In genomic region chr3:22089284-22089683, GRCh38 we compare ENCODE assay signal across 7 cellular contexts.
DNase-seq lines count a peak whose midpoint lies in the region; ATAC-seq and TF ChIP-seq lines count a peak whose summit lies in the region.

No MANE protein-coding gene starts in this region.

- no peaks in the 10 kb centered on the region for H3K4me1 Mint-ChIP-seq in activated T-cell treated with anti-CD3 and anti-CD28 coated beads, Interleukin-2, amount 50 U/mL, for 4 hours (ENCODE audit: low read depth)

- TF ChIP-seq CTCF in GM12864 (IDR thresholded peaks at IDR 0.05; ENCODE audit: low read depth, low read length, missing control alignments) (peak; percentile 44), vagina (IDR thresholded peaks at IDR 0.05) (no peak)

- no peaks in the 10 kb centered on the region for H3K9me3 ChIP-seq in vagina

- DNase-seq in GM12864 (ENCODE audit: low read depth) (peak; percentile 5), RKO (ENCODE audit: low spot score) (peak; percentile 32), glomerular visceral epithelial cell (ENCODE audit: extremely low spot score) (peak; percentile 89), vagina (ENCODE audit: extremely low spot score in 2 of 2) (no peak)
- no peak for DNase-seq in activated T-cell treated with anti-CD3 and anti-CD28 coated beads, Interleukin-2, amount 50 U/mL, for 4 hours

- ATAC-seq in GM21367 (IDR thresholded peaks at IDR 0.05; ENCODE audit: unreplicated experiment) (peak; percentile 89), HG03520 (IDR thresholded peaks at IDR 0.05; ENCODE audit: unreplicated experiment) (peak; percentile 83)
- no peak for ATAC-seq in activated T-cell treated with anti-CD3 and anti-CD28 coated beads, Interleukin-2, amount 50 U/mL, for 4 hours

- no peaks in the 10 kb centered on the region for H3K27me3 ChIP-seq in vagina

- H3K4me3 ChIP-seq in GM12864 (ENCODE audit: low read depth, low read length), result no peak overlapping the region
- no peak overlapping the region for H3K4me3 ChIP-seq in vagina

- no peaks in the 10 kb centered on the region for H3K27me3 Mint-ChIP-seq in activated T-cell treated with anti-CD3 and anti-CD28 coated beads, Interleukin-2, amount 50 U/mL, for 4 hours (ENCODE audit: low read depth)

- H3K36me3 Mint-ChIP-seq in activated T-cell treated with anti-CD3 and anti-CD28 coated beads, Interleukin-2, amount 50 U/mL, for 4 hours (ENCODE audit: insufficient read depth), result no peaks in the 10 kb centered on the region

- TF ChIP-seq POLR2A in vagina (IDR thresholded peaks at IDR 0.05), result no peak

- no peak overlapping the region for H3K4me3 Mint-ChIP-seq in activated T-cell treated with anti-CD3 and anti-CD28 coated beads, Interleukin-2, amount 50 U/mL, for 4 hours

- no peak overlapping the region for H3K27ac ChIP-seq in vagina

- no peaks in the 10 kb centered on the region for H3K4me1 ChIP-seq in vagina

- intact Hi-C loops in vagina (cut with DNase I), result no loop called here

- no peaks in the 10 kb centered on the region for H3K36me3 ChIP-seq in vagina

- peaks cover 3% of the 10 kb centered on the region for H3K9me3 Mint-ChIP-seq in activated T-cell treated with anti-CD3 and anti-CD28 coated beads, Interleukin-2, amount 50 U/mL, for 4 hours

Comparison
In these comparisons a context has a peak if more than half of its experiments do, and no peak if none do; other contexts are left out.
1. DNase-seq: peak in GM12864 (single experiment), RKO (single experiment) and glomerular visceral epithelial cell (single experiment); none in activated T-cell treated with anti-CD3 and anti-CD28 coated beads, Interleukin-2, amount 50 U/mL, for 4 hours (single experiment) and vagina (0 of 2).
2. ATAC-seq: peak in GM21367 (single experiment) and HG03520 (single experiment); none in activated T-cell treated with anti-CD3 and anti-CD28 coated beads, Interleukin-2, amount 50 U/mL, for 4 hours (0 of 2).